In genomic region chr17:31397256-31397939, GRCh38 we compare ENCODE assay signal across 22 cellular contexts.
"Had no signal": no experiment of that assay in that cellular context is flagged by ENCODE, and none has a peak within 500 bp of the region (broad histone marks: within the 10 kb centered on the region; RNA-seq: fewer than 3 reads in every experiment).

No MANE protein-coding gene starts in this region.

- DNase-seq: activated CD4-positive, alpha-beta T cell treated with anti-CD3 and anti-CD28 coated beads for 4 hours; activated CD4-positive, CD25-positive, alpha-beta regulatory T cell; activated CD8-positive, alpha-beta T cell treated with anti-CD3 and anti-CD28 coated beads, Interleukin-2, amount 10 ng/mL, durations not matched to agents 7 days and 5 days; activated effector memory CD4-positive, alpha-beta T cell treated with anti-CD3 and anti-CD28 coated beads, Interleukin-2, amount 50 U/mL, for 16 hours; activated naive CD4-positive, alpha-beta T cell treated with anti-CD3 and anti-CD28 coated beads, Interleukin-2, amount 10 ng/mL, durations not matched to agents 7 days and 5 days; activated T-cell treated with anti-CD3 and anti-CD28 coated beads, Interleukin-2, amount 50 U/mL, for 72 hours; amygdala; cortex of kidney; heart left ventricle; left colon; lower lobe of right lung; mesendoderm; naive B cell; retina; stimulated activated naive CD8-positive, alpha-beta T cell treated with anti-CD3 and anti-CD28 coated beads, Interleukin-15, amount 100 ng/mL, for 72 hours; T1000; transverse colon had no signal

- H3K36me3 ChIP-seq: gastroesophageal sphincter, heart left ventricle, lower lobe of right lung, transverse colon had no signal

- H3K36me3 Mint-ChIP-seq: activated naive CD4-positive, alpha-beta T cell treated with anti-CD3 and anti-CD28 coated beads, Interleukin-2, amount 10 ng/mL, durations not matched to agents 7 days and 5 days; naive B cell; stimulated activated effector memory CD8-positive, alpha-beta T cell treated with anti-CD3 and anti-CD28 coated beads, Interleukin-12 subunit alpha, Interleukin-12 subunit beta, amount 100 ng/mL, for 72 hours had no signal

- ATAC-seq: activated CD8-positive, alpha-beta T cell treated with anti-CD3 and anti-CD28 coated beads, Interleukin-2, amount 10 ng/mL, durations not matched to agents 7 days and 5 days; activated T-cell treated with anti-CD3 and anti-CD28 coated beads, Interleukin-2, amount 50 U/mL, for 72 hours; gastroesophageal sphincter; heart left ventricle; left colon; lower lobe of right lung; stimulated activated effector memory CD8-positive, alpha-beta T cell treated with anti-CD3 and anti-CD28 coated beads, Interleukin-12 subunit alpha, Interleukin-12 subunit beta, amount 100 ng/mL, for 72 hours; stimulated activated naive CD8-positive, alpha-beta T cell treated with anti-CD3 and anti-CD28 coated beads, Interleukin-15, amount 100 ng/mL, for 72 hours had no signal

- H3K9me3 Mint-ChIP-seq: activated naive CD4-positive, alpha-beta T cell treated with anti-CD3 and anti-CD28 coated beads, Interleukin-2, amount 10 ng/mL, durations not matched to agents 7 days and 5 days; activated T-cell treated with anti-CD3 and anti-CD28 coated beads, Interleukin-2, amount 50 U/mL, for 72 hours; neural crest cell; stimulated activated effector memory CD8-positive, alpha-beta T cell treated with anti-CD3 and anti-CD28 coated beads, Interleukin-12 subunit alpha, Interleukin-12 subunit beta, amount 100 ng/mL, for 72 hours; stimulated activated naive CD8-positive, alpha-beta T cell treated with anti-CD3 and anti-CD28 coated beads, Interleukin-15, amount 100 ng/mL, for 72 hours had no signal

- H3K27ac ChIP-seq: epithelial cell of prostate, gastroesophageal sphincter, heart left ventricle, lower lobe of right lung, transverse colon had no signal

- H3K27ac Mint-ChIP-seq: activated CD8-positive, alpha-beta T cell treated with anti-CD3 and anti-CD28 coated beads, Interleukin-2, amount 10 ng/mL, durations not matched to agents 7 days and 5 days; activated naive CD4-positive, alpha-beta T cell treated with anti-CD3 and anti-CD28 coated beads, Interleukin-2, amount 10 ng/mL, durations not matched to agents 7 days and 5 days; activated T-cell treated with anti-CD3 and anti-CD28 coated beads, Interleukin-2, amount 50 U/mL, for 72 hours; progenitor cell of endocrine pancreas; stimulated activated effector memory CD8-positive, alpha-beta T cell treated with anti-CD3 and anti-CD28 coated beads, Interleukin-12 subunit alpha, Interleukin-12 subunit beta, amount 100 ng/mL, for 72 hours; stimulated activated naive CD8-positive, alpha-beta T cell treated with anti-CD3 and anti-CD28 coated beads, Interleukin-15, amount 100 ng/mL, for 72 hours had no signal

- H3K9me3 ChIP-seq: gastroesophageal sphincter, heart left ventricle, lower lobe of right lung, transverse colon had no signal

- H3K4me3 ChIP-seq: gastroesophageal sphincter, heart left ventricle, lower lobe of right lung, transverse colon had no signal

- H3K4me3 Mint-ChIP-seq: activated CD8-positive, alpha-beta T cell treated with anti-CD3 and anti-CD28 coated beads, Interleukin-2, amount 10 ng/mL, durations not matched to agents 7 days and 5 days; activated naive CD4-positive, alpha-beta T cell treated with anti-CD3 and anti-CD28 coated beads, Interleukin-2, amount 10 ng/mL, durations not matched to agents 7 days and 5 days; activated T-cell treated with anti-CD3 and anti-CD28 coated beads, Interleukin-2, amount 50 U/mL, for 72 hours; naive B cell; neural crest cell; stimulated activated effector memory CD8-positive, alpha-beta T cell treated with anti-CD3 and anti-CD28 coated beads, Interleukin-12 subunit alpha, Interleukin-12 subunit beta, amount 100 ng/mL, for 72 hours; stimulated activated naive CD8-positive, alpha-beta T cell treated with anti-CD3 and anti-CD28 coated beads, Interleukin-15, amount 100 ng/mL, for 72 hours had no signal
